16 cellular contexts compared by ENCODE assay signal in genomic region chr9:10946676-10947410, GRCh38.
DNase-seq lines count a peak whose midpoint lies in the region; ATAC-seq, FAIRE-seq and TF ChIP-seq lines count a peak whose summit lies in the region.
"Had no signal": no experiment of that assay in that cellular context is flagged by ENCODE, and none has a peak within 500 bp of the region (broad histone marks: within the 10 kb centered on the region; RNA-seq: fewer than 3 reads in every experiment).

No MANE protein-coding gene starts in this region.

- H3K9me3 Mint-ChIP-seq in activated naive CD8-positive, alpha-beta T cell treated with anti-CD3 and anti-CD28 coated beads, Interleukin-2, amount 50 U/mL, for 24 hours, result peaks cover 20% of the 10 kb centered on the region
- peaks cover 17 to 19% of the 10 kb centered on the region in 2 donors for H3K9me3 Mint-ChIP-seq in activated naive CD4-positive, alpha-beta T cell treated with anti-CD3 and anti-CD28 coated beads, Interleukin-2, amount 50 U/mL, for 72 hours

- H3K4me3 ChIP-seq in kidney (ENCODE audit: low read length in 2 of 2), result no peak overlapping the region
- no peak overlapping the region for H3K4me3 ChIP-seq in tibial artery
- H3K4me3 ChIP-seq: K562 had no signal

- intact Hi-C loops in kidney (cut with DNase I) (no loop called here), tibial artery (cut with DNase I; ENCODE audit: low total_unique reads) (no loop called here)

- H3K4me3 Mint-ChIP-seq in activated naive CD8-positive, alpha-beta T cell treated with anti-CD3 and anti-CD28 coated beads, Interleukin-2, amount 50 U/mL, for 24 hours, result no peak overlapping the region
- H3K4me3 Mint-ChIP-seq: CD14-positive monocyte; CD8-positive, alpha-beta T cell had no signal

- DNase-seq in Daoy (ENCODE audit: low read depth) (peak; percentile 43), NCI-H146 (lab: John Stamatoyannopoulos, UW) (peak; percentile 74), kidney (peak; percentile 59), tibial artery (no peak), NCI-H1417 treated with DMSO at 0.1 percent for 48 hours (lab: John Stamatoyannopoulos, UW) (no peak)
- no peak for DNase-seq in activated naive CD8-positive, alpha-beta T cell treated with anti-CD3 and anti-CD28 coated beads, Interleukin-2, amount 50 U/mL, for 24 hours
- no peak for DNase-seq in activated naive CD4-positive, alpha-beta T cell treated with anti-CD3 and anti-CD28 coated beads, Interleukin-2, amount 50 U/mL, for 72 hours (ENCODE audit: low spot score in 2 of 2)
- DNase-seq: CD8-positive, alpha-beta T cell; COR-L47 had no signal

- no peaks in the 10 kb centered on the region for H3K36me3 Mint-ChIP-seq in activated naive CD8-positive, alpha-beta T cell treated with anti-CD3 and anti-CD28 coated beads, Interleukin-2, amount 50 U/mL, for 24 hours (ENCODE audit: low read depth)
- H3K36me3 Mint-ChIP-seq in activated naive CD4-positive, alpha-beta T cell treated with anti-CD3 and anti-CD28 coated beads, Interleukin-2, amount 50 U/mL, for 72 hours, result peaks cover 0 to 16% of the 10 kb centered on the region in 2 donors
- H3K36me3 Mint-ChIP-seq: CD14-positive monocyte; CD8-positive, alpha-beta T cell had no signal

- H3K27ac ChIP-seq in kidney (ENCODE audit: low read depth in 2 of 2, low read length in 2 of 2) (no peak overlapping the region), tibial artery (no peak overlapping the region)
- H3K27ac ChIP-seq: HL-60 had no signal

- ATAC-seq in activated naive CD8-positive, alpha-beta T cell treated with anti-CD3 and anti-CD28 coated beads, Interleukin-2, amount 50 U/mL, for 24 hours, result no peak
- no peak for ATAC-seq in activated naive CD4-positive, alpha-beta T cell treated with anti-CD3 and anti-CD28 coated beads, Interleukin-2, amount 50 U/mL, for 72 hours
- ATAC-seq: CD8-positive, alpha-beta T cell; HCT116; K562 had no signal

- no peaks in the 10 kb centered on the region for H3K36me3 ChIP-seq in kidney (ENCODE audit: control insufficient read depth in 1 of 2, insufficient read depth in 2 of 2, low read length in 2 of 2)
- H3K36me3 ChIP-seq in tibial artery, result no peaks in the 10 kb centered on the region

- no peak overlapping the region for H3K9ac ChIP-seq in kidney (ENCODE audit: low read length in 2 of 2)

- H3K4me1 ChIP-seq in kidney (ENCODE audit: control insufficient read depth in 1 of 2, insufficient read depth in 1 of 2, low read depth in 1 of 2, low read length in 2 of 2), result no peaks in the 10 kb centered on the region
- no peaks in the 10 kb centered on the region for H3K4me1 ChIP-seq in tibial artery

- H3K4me1 Mint-ChIP-seq in activated naive CD8-positive, alpha-beta T cell treated with anti-CD3 and anti-CD28 coated beads, Interleukin-2, amount 50 U/mL, for 24 hours, result no peaks in the 10 kb centered on the region
- H3K4me1 Mint-ChIP-seq: CD14-positive monocyte had no signal

- no peak for FAIRE-seq in kidney (lab: Jason Lieb, UNC)
- FAIRE-seq: A204.1, GM12892, GM19239, K562 had no signal

- TF ChIP-seq CTCF in kidney (IDR thresholded peaks at IDR 0.05; ENCODE audit: borderline replicate concordance, extremely low read depth, insufficient read depth) (no peak), tibial artery (IDR thresholded peaks at IDR 0.05) (no peak)

- H3K27ac Mint-ChIP-seq in activated naive CD8-positive, alpha-beta T cell treated with anti-CD3 and anti-CD28 coated beads, Interleukin-2, amount 50 U/mL, for 24 hours, result no peak overlapping the region
- H3K27ac Mint-ChIP-seq in activated naive CD4-positive, alpha-beta T cell treated with anti-CD3 and anti-CD28 coated beads, Interleukin-2, amount 50 U/mL, for 72 hours, result no peak overlapping the region
- H3K27ac Mint-ChIP-seq: CD14-positive monocyte; CD8-positive, alpha-beta T cell had no signal

- H3K9me3 ChIP-seq in kidney (ENCODE audit: control insufficient read depth in 1 of 2, low read length in 2 of 2) (no peaks in the 10 kb centered on the region), tibial artery (no peaks in the 10 kb centered on the region)

- no peaks in the 10 kb centered on the region for H3K27me3 ChIP-seq in tibial artery

- H3K27me3 Mint-ChIP-seq in activated naive CD8-positive, alpha-beta T cell treated with anti-CD3 and anti-CD28 coated beads, Interleukin-2, amount 50 U/mL, for 24 hours, result no peaks in the 10 kb centered on the region

Comparison
In these comparisons a context has a peak if more than half of its experiments do, and no peak if none do; other contexts are left out.
1. DNase-seq: peak in Daoy (single experiment), NCI-H146 (single experiment) and kidney (single experiment); none in activated naive CD8-positive, alpha-beta T cell treated with anti-CD3 and anti-CD28 coated beads, Interleukin-2, amount 50 U/mL, for 24 hours (single experiment), tibial artery (0 of 2), NCI-H1417 treated with DMSO at 0.1 percent for 48 hours (single experiment) and activated naive CD4-positive, alpha-beta T cell treated with anti-CD3 and anti-CD28 coated beads, Interleukin-2, amount 50 U/mL, for 72 hours (0 of 2).